ENCODE assay signal across 8 cellular contexts in genomic region chr1:33342041-33342723, GRCh38. TPM values are rescaled to one million over a fixed set of nuclear protein-coding genes. Genes with fewer than 3 reads are reported as not detected.
A peak's percentile ranks its signal among the peaks of the same experiment; 100 is the strongest.
DNase-seq lines count a peak whose midpoint lies in the region; ATAC-seq, FAIRE-seq and TF ChIP-seq lines count a peak whose summit lies in the region.

No MANE protein-coding gene starts in this region.

- peaks cover 50 to 92% of the 10 kb centered on the region in 2 donors for H3K4me1 ChIP-seq in ascending aorta
- peaks cover 90 to 96% of the 10 kb centered on the region in 2 donors for H3K4me1 ChIP-seq in gastrocnemius medialis

- peak; percentile 42 to 67 for ATAC-seq in gastrocnemius medialis

- in situ Hi-C loops in gastrocnemius medialis (cut with MboI; ENCODE audit: low sequenced_read_pairs in 4 of 4) = no loop called here

- H3K27me3 ChIP-seq in ascending aorta (no peaks in the 10 kb centered on the region), gastrocnemius medialis (no peaks in the 10 kb centered on the region)

- no peak for TF ChIP-seq CTCF in ascending aorta (IDR thresholded peaks at IDR 0.05)
- TF ChIP-seq CTCF in gastrocnemius medialis (IDR thresholded peaks at IDR 0.05 in 4 of 5, conservative IDR thresholded peaks at IDR 0.05 in 1 of 5) = peak in 2 of 5 experiments; percentile 4 to 23

- H3K4me3 ChIP-seq in ascending aorta = peak overlapping the region; percentile 42 to 52
- H3K4me3 ChIP-seq in gastrocnemius medialis = peak overlapping the region; percentile 42 to 53 (median 48)

- FAIRE-seq in GM19239 (lab: Jason Lieb, UNC) = no peak

- peak; percentile 53 to 90 for TF ChIP-seq POLR2A in gastrocnemius medialis (IDR thresholded peaks at IDR 0.05)

- H3K27ac ChIP-seq in ascending aorta (peak overlapping the region; percentile 91 to 100), gastrocnemius medialis (peak overlapping the region; percentile 94 to 99 (median 98))

- DNase-seq in D341Med (ENCODE audit: low spot score) = peak; percentile 60
- DNase-seq in NCI-H2029 (lab: John Stamatoyannopoulos, UW) = peak; percentile 90
- peak; percentile 62 to 85 for DNase-seq in ascending aorta (ENCODE audit: low spot score in 2 of 2)
- peak in 38 of 51 donors; percentile 14 to 88 (median 62) for DNase-seq in hypothalamus (lab: John Stamatoyannopoulos, UW)
- peak; percentile 93 to 97 for DNase-seq in gastrocnemius medialis
- no peak for DNase-seq in GM19239 (ENCODE audit: insufficient read length, low spot score)
- no peak for DNase-seq in SKM-1 (lab: John Stamatoyannopoulos, UW; ENCODE audit: unreplicated experiment)
- DNase-seq in activated CD4-positive, alpha-beta T cell treated with anti-CD3 and anti-CD28 coated beads, Interleukin-2, amount 50 U/mL, for 4 hours = no peak

- H3K9me3 ChIP-seq in ascending aorta (no peaks in the 10 kb centered on the region), gastrocnemius medialis (no peaks in the 10 kb centered on the region)

- intact Hi-C loops in ascending aorta (cut with DNase I) = loop anchor here (10.0 kb wide), 1 partner anchor 1387 kb away; no protein-coding TSS in a partner anchor
- intact Hi-C loops in gastrocnemius medialis (cut with DNase I; ENCODE audit: low total_unique reads) = no loop called here

- peaks cover 14 to 35% of the 10 kb centered on the region in 2 donors for H3K36me3 ChIP-seq in ascending aorta
- H3K36me3 ChIP-seq in gastrocnemius medialis = no peaks in the 10 kb centered on the region

RNA-seq across cellular contexts. Expression of gene A3GALT2, which starts 21.3 kb away (rescaled TPM):
- not detected for total RNA-seq in ascending aorta
- not detected for total RNA-seq in gastrocnemius medialis

Comparison
In these comparisons a context has a peak if more than half of its experiments do, and no peak if none do; other contexts are left out.
1. DNase-seq: peak in D341Med (single experiment), NCI-H2029 (single experiment), ascending aorta (2 of 2), hypothalamus (38 of 51) and gastrocnemius medialis (2 of 2); none in GM19239 (single experiment), SKM-1 (single experiment) and activated CD4-positive, alpha-beta T cell treated with anti-CD3 and anti-CD28 coated beads, Interleukin-2, amount 50 U/mL, for 4 hours (0 of 2).